ENCODE assay signal across 28 cellular contexts in the genomic region with DNA sequence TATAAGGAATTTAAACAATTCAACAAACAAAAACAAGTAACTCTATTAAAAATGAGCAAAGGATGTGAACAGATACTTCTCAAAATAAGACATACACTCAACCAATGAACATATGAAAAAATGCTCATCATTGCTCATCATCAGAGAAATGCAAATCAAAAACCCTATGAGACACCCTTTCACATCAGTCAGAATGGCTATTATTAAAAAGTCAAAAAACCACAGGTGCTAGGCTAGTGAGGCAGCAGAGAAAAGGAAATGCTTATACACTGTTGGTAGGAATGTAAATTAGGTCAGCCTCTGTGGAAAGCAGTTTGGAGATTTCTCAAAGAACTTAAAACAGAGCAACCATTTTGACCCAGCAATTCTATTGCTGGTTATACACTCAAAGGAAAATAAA. TPM values are rescaled to one million over a fixed set of nuclear protein-coding genes. Genes with fewer than 3 reads are reported as not detected.
DNase-seq lines count a peak whose midpoint lies in the region; ATAC-seq, FAIRE-seq and TF ChIP-seq lines count a peak whose summit lies in the region.
"Had no signal": no experiment of that assay in that cellular context is flagged by ENCODE, and none has a peak within 500 bp of the region (broad histone marks: within the 10 kb centered on the region; RNA-seq: fewer than 3 reads in every experiment).

No MANE protein-coding gene starts in this region.

- no peaks in the 10 kb centered on the region for H3K4me1 ChIP-seq in small intestine (ENCODE audit: control insufficient read depth in 2 of 2, insufficient read depth in 1 of 2, low read depth in 1 of 2, low read length in 1 of 2)
- H3K4me1 ChIP-seq: body of pancreas, Caco-2, esophagus muscularis mucosa had no signal

- CTCF ChIA-PET in RWPE1 (lab: Yijun Ruan, JAX) = no interaction called here

- H3K9me3 ChIP-seq in small intestine (ENCODE audit: control insufficient read depth, low read depth) = no peaks in the 10 kb centered on the region
- H3K9me3 ChIP-seq: body of pancreas, Caco-2, esophagus muscularis mucosa had no signal

- H3K27ac ChIP-seq in small intestine (ENCODE audit: low read depth in 1 of 2, low read length in 1 of 2) = no peak overlapping the region
- H3K27ac ChIP-seq in RWPE1 = no peak overlapping the region
- H3K27ac ChIP-seq: body of pancreas, esophagus muscularis mucosa had no signal

- ATAC-seq in GM18505 (IDR thresholded peaks at IDR 0.05; ENCODE audit: unreplicated experiment) (peak; percentile 52), GM21360 (IDR thresholded peaks at IDR 0.05; ENCODE audit: unreplicated experiment) (peak; percentile 69), HG02938 (IDR thresholded peaks at IDR 0.05; ENCODE audit: unreplicated experiment) (peak; percentile 64), HG03520 (IDR thresholded peaks at IDR 0.05; ENCODE audit: unreplicated experiment) (peak; percentile 43)
- ATAC-seq: activated CD4-positive, CD25-positive, alpha-beta regulatory T cell treated with anti-CD3 and anti-CD28 coated beads, Interleukin-2, amount 50 U/mL, for 24 hours; body of pancreas; HCT116; PC-3; sciatic nerve had no signal

- no peak overlapping the region for H3K4me3 ChIP-seq in small intestine (ENCODE audit: low read depth in 1 of 2, low read length in 2 of 2)
- H3K4me3 ChIP-seq: body of pancreas, esophagus muscularis mucosa had no signal

- no peak for TF ChIP-seq CTCF in RWPE1 (conservative IDR thresholded peaks at IDR 0.05; ENCODE audit: low read depth)

- H3K27me3 ChIP-seq in small intestine (ENCODE audit: control insufficient read depth in 2 of 2, insufficient read depth in 2 of 2, low read length in 2 of 2) = no peaks in the 10 kb centered on the region
- H3K27me3 ChIP-seq: body of pancreas, esophagus muscularis mucosa had no signal

- in situ Hi-C loops in KBM-7 (cut with MboI; ENCODE audit: low pct_unique_long_range_greater_than_20kb, low sequenced_read_pairs) = no loop called here

- no peak for FAIRE-seq in small intestine (lab: Jason Lieb, UNC)
- FAIRE-seq: frontal cortex, GM19239 had no signal

- H3K36me3 ChIP-seq in small intestine (ENCODE audit: control insufficient read depth in 2 of 2, insufficient read depth in 2 of 2, low read length in 2 of 2) = no peaks in the 10 kb centered on the region
- H3K36me3 ChIP-seq: esophagus muscularis mucosa had no signal

- no peak for TF ChIP-seq POLR2A in GM18505 (IDR thresholded peaks at IDR 0.05; ENCODE audit: borderline replicate concordance, extremely low read depth, insufficient read depth, insufficient read length)

- POLR2A ChIA-PET in RWPE1 (lab: Yijun Ruan, JAX; ENCODE audit: low non-redundant PET) = no interaction called here

- no peak for DNase-seq in KBM-7
- DNase-seq in cerebellar cortex (ENCODE audit: low spot score) = no peak
- no peak for DNase-seq in small intestine
- no peak for DNase-seq in RWPE1 (ENCODE audit: low spot score)
- DNase-seq: activated CD4-positive, alpha-beta memory T cell treated with anti-CD3 and anti-CD28 coated beads, Interleukin-2, amount 10 ng/mL, durations not matched to agents 7 days and 5 days; activated gamma-delta T cell; body of pancreas; Caco-2; hippocampal formation; midbrain; NCI-H1092 treated with DMSO at 0.1 percent for 48 hours; NCI-H2029; NCI-H226; NCI-H774; PC-3; posterior cingulate gyrus; SHP77; SW 1271 had no signal

RNA-seq across cellular contexts. Expression of gene NAV3, which starts 52.0 kb away (rescaled TPM):
- under 1 TPM in 1 of 3 donors, not detected in 2; 0.36 TPM for polyA plus RNA-seq in small intestine
